In genomic region chr6:37244430-37245310, GRCh38 we compare ENCODE assay signal across 1 cellular context.
TF ChIP-seq lines count a peak whose summit lies in the region.

No MANE protein-coding gene starts in this region.

TF ChIP-seq in HepG2, 621 proteins besides CTCF, POLR2A, EP300 and RAD21 (continued from another document and continues in another):
- TF ChIP-seq ZNF777 (CRISPR knock-in tag; IDR thresholded peaks at IDR 0.05): 0 out of 2 replicates have a peak, but pooled peaks have one; percentile 41
- no peak for TF ChIP-seq ZNF460 (CRISPR knock-in tag; IDR thresholded peaks at IDR 0.05; ENCODE audit: borderline replicate concordance)
- no peak for TF ChIP-seq ZNF652 (CRISPR knock-in tag; IDR thresholded peaks at IDR 0.05; ENCODE audit: borderline replicate concordance, low read depth)
- TF ChIP-seq ZNF639 (CRISPR knock-in tag; conservative IDR thresholded peaks at IDR 0.05): peak; percentile 67; the same call in 1 of the 2 replicates
- TF ChIP-seq SPEN (CRISPR knock-in tag; IDR thresholded peaks at IDR 0.05; ENCODE audit: low read depth): no peak
- peak; percentile 58 for TF ChIP-seq MED8 (CRISPR knock-in tag; IDR thresholded peaks at IDR 0.05; ENCODE audit: insufficient replicate concordance)
- TF ChIP-seq BCL3 (CRISPR knock-in tag; IDR thresholded peaks at IDR 0.05): no peak
- no peak for TF ChIP-seq ZNF776 (CRISPR knock-in tag; IDR thresholded peaks at IDR 0.05)
- TF ChIP-seq CERS6 (CRISPR knock-in tag; IDR thresholded peaks at IDR 0.05): 0 out of 2 replicates have a peak, but pooled peaks have one; percentile 49
- TF ChIP-seq ZNF549 (CRISPR knock-in tag; IDR thresholded peaks at IDR 0.05): no peak
- no peak for TF ChIP-seq ZNF256 (CRISPR knock-in tag; conservative IDR thresholded peaks at IDR 0.05)
- TF ChIP-seq IRX3 (CRISPR knock-in tag; IDR thresholded peaks at IDR 0.05; ENCODE audit: borderline replicate concordance, low read depth): no peak; the same call in 1 of the 2 replicates
- TF ChIP-seq ZNF660 (CRISPR knock-in tag; IDR thresholded peaks at IDR 0.05; ENCODE audit: borderline replicate concordance, low read depth): no peak
- no peak for TF ChIP-seq AGO1 (IDR thresholded peaks at IDR 0.05; ENCODE audit: low read depth, low read length, poor library complexity, severe bottlenecking)
- TF ChIP-seq MZF1 (CRISPR knock-in tag; IDR thresholded peaks at IDR 0.05; ENCODE audit: borderline replicate concordance): no peak
- peak; percentile 60 for TF ChIP-seq ZNF18 (CRISPR knock-in tag; IDR thresholded peaks at IDR 0.05; ENCODE audit: insufficient replicate concordance)
- no peak; the same call in 1 of the 2 replicates for TF ChIP-seq RFX3 (CRISPR knock-in tag; IDR thresholded peaks at IDR 0.05)
- no peak for TF ChIP-seq SP4 (CRISPR knock-in tag; IDR thresholded peaks at IDR 0.05)
- 0 out of 2 replicates have a peak, but pooled peaks have one; percentile 63 for TF ChIP-seq POGK (CRISPR knock-in tag; conservative IDR thresholded peaks at IDR 0.05)
- TF ChIP-seq MBNL3 (CRISPR knock-in tag; conservative IDR thresholded peaks at IDR 0.05): no peak
- no peak for TF ChIP-seq NBN (conservative IDR thresholded peaks at IDR 0.05)
- TF ChIP-seq ZNF138 (CRISPR knock-in tag; IDR thresholded peaks at IDR 0.05; ENCODE audit: low read depth): no peak
- TF ChIP-seq ZNF260 (CRISPR knock-in tag; IDR thresholded peaks at IDR 0.05; ENCODE audit: borderline replicate concordance, low read depth): no peak
- TF ChIP-seq TBL1XR1 (IDR thresholded peaks at IDR 0.05; ENCODE audit: borderline replicate concordance, low read length, partially characterized antibody): no peak
- no peak for TF ChIP-seq SRF (IDR thresholded peaks at IDR 0.05; ENCODE audit: low read depth, low read length)
- no peak for TF ChIP-seq CENPT (CRISPR knock-in tag; IDR thresholded peaks at IDR 0.05; ENCODE audit: low read depth)
- no peak for TF ChIP-seq MEIS2 (CRISPR knock-in tag; IDR thresholded peaks at IDR 0.05)
- no peak for TF ChIP-seq SYNCRIP (IDR thresholded peaks at IDR 0.05; ENCODE audit: insufficient read depth, low read depth, low read length)
- no peak for TF ChIP-seq KDM5A (IDR thresholded peaks at IDR 0.05; ENCODE audit: borderline replicate concordance, low read length)
- no peak for TF ChIP-seq GMEB1 (CRISPR knock-in tag; IDR thresholded peaks at IDR 0.05; ENCODE audit: borderline replicate concordance)
- TF ChIP-seq PHB2 (IDR thresholded peaks at IDR 0.05; ENCODE audit: partially characterized antibody): no peak
- no peak for TF ChIP-seq ZNF773 (CRISPR knock-in tag; IDR thresholded peaks at IDR 0.05; ENCODE audit: borderline replicate concordance)
- TF ChIP-seq ZNF674 (CRISPR knock-in tag; IDR thresholded peaks at IDR 0.05; ENCODE audit: low read depth): no peak
- TF ChIP-seq ZNF781 (CRISPR knock-in tag; IDR thresholded peaks at IDR 0.05; ENCODE audit: borderline replicate concordance, not compliant biosample characterization): no peak
- no peak for TF ChIP-seq EZH2 (conservative IDR thresholded peaks at IDR 0.05; ENCODE audit: low read depth, low read length)
- TF ChIP-seq ZSCAN31 (CRISPR knock-in tag; IDR thresholded peaks at IDR 0.05; ENCODE audit: low read depth): peak; percentile 49; the same call in 1 of the 2 replicates
- no peak for TF ChIP-seq BATF2 (CRISPR knock-in tag; IDR thresholded peaks at IDR 0.05)
- TF ChIP-seq KLF9 (CRISPR knock-in tag; IDR thresholded peaks at IDR 0.05; ENCODE audit: low read depth): no peak
- 0 out of 2 replicates have a peak, but pooled peaks have one; percentile 22 for TF ChIP-seq EED (CRISPR knock-in tag; IDR thresholded peaks at IDR 0.05)
- TF ChIP-seq ZMAT3 (CRISPR knock-in tag; conservative IDR thresholded peaks at IDR 0.05): no peak
- no peak for TF ChIP-seq IKZF4 (CRISPR knock-in tag; IDR thresholded peaks at IDR 0.05; ENCODE audit: borderline replicate concordance, low read depth, not compliant biosample characterization)
- no peak for TF ChIP-seq ZNF850 (CRISPR knock-in tag; conservative IDR thresholded peaks at IDR 0.05)
- TF ChIP-seq YEATS4 (CRISPR knock-in tag; IDR thresholded peaks at IDR 0.05; ENCODE audit: borderline replicate concordance): peak; percentile 81
- TF ChIP-seq ZNF512 (CRISPR knock-in tag; IDR thresholded peaks at IDR 0.05): no peak
- peak; percentile 74; the same call in 1 of the 2 replicates for TF ChIP-seq ZNF292 (CRISPR knock-in tag; IDR thresholded peaks at IDR 0.05; ENCODE audit: borderline replicate concordance, low read depth)
- TF ChIP-seq ZNF468 (CRISPR knock-in tag; IDR thresholded peaks at IDR 0.05): 0 out of 2 replicates have a peak, but pooled peaks have one; percentile 32
- TF ChIP-seq NFIB (CRISPR knock-in tag; IDR thresholded peaks at IDR 0.05; ENCODE audit: borderline replicate concordance): no peak
- TF ChIP-seq CEBPB (IDR thresholded peaks at IDR 0.05; ENCODE audit: borderline replicate concordance, low read depth, low read length): peak; percentile 65
- no peak for TF ChIP-seq ISX (CRISPR knock-in tag; conservative IDR thresholded peaks at IDR 0.05)
- TF ChIP-seq ZNF160 (CRISPR knock-in tag; IDR thresholded peaks at IDR 0.05): no peak; the same call in 1 of the 2 replicates
- no peak for TF ChIP-seq TSC22D2 (CRISPR knock-in tag; IDR thresholded peaks at IDR 0.05; ENCODE audit: borderline replicate concordance)
- peak; percentile 72 for TF ChIP-seq HMGXB3 (CRISPR knock-in tag; IDR thresholded peaks at IDR 0.05; ENCODE audit: borderline replicate concordance)
